Comparison of ENCODE assay signal across 17 cellular contexts in genomic region chr7:131583430-131583829, GRCh38.
DNase-seq lines count a peak whose midpoint lies in the region; TF ChIP-seq lines count a peak whose summit lies in the region.
"Had no signal": no experiment of that assay in that cellular context is flagged by ENCODE, and none has a peak within 500 bp of the region (broad histone marks: within the 10 kb centered on the region; RNA-seq: fewer than 3 reads in every experiment).

No MANE protein-coding gene starts in this region.

- no peaks in the 10 kb centered on the region for H3K27me3 Mint-ChIP-seq in nephron progenitor cell (ENCODE audit: low read depth, poor library complexity)

- no peaks in the 10 kb centered on the region for H3K36me3 Mint-ChIP-seq in nephron progenitor cell (ENCODE audit: low read depth)
- H3K36me3 Mint-ChIP-seq: CD4-positive, CD25-positive, alpha-beta regulatory T cell had no signal

- no peak overlapping the region for H3K4me3 Mint-ChIP-seq in nephron progenitor cell
- H3K4me3 Mint-ChIP-seq: CD4-positive, CD25-positive, alpha-beta regulatory T cell had no signal

- peak; percentile 42 for DNase-seq in ACHN
- peak; percentile 13 for DNase-seq in HK-2 (ENCODE audit: unreplicated experiment)
- DNase-seq in astrocyte of the hippocampus (ENCODE audit: low read depth, low spot score): peak; percentile 65
- DNase-seq in nephron progenitor cell: no peak
- DNase-seq in activated CD4-positive, CD25-positive, alpha-beta regulatory T cell treated with anti-CD3 and anti-CD28 coated beads, Interleukin-2, amount 50 U/mL, for 72 hours: no peak
- no peak for DNase-seq in T-helper 1 cell
- no peak for DNase-seq in DMS53 treated with DMSO at 0.1 percent for 48 hours (lab: John Stamatoyannopoulos, UW; ENCODE audit: unreplicated experiment)
- DNase-seq: CD4-positive, CD25-positive, alpha-beta regulatory T cell; H7; NCI-H1092; NCI-H1694; NCI-H2107; NCI-H226; NCI-H69; NK-92 treated with Interleukin-12 subunit alpha and Interleukin-12 subunit beta, amount 100 ng/mL, for 24 hours; PC-3; SHP77 had no signal

- in situ Hi-C loops in ACHN (cut with HindIII; ENCODE audit: low pct_ligation_motif_present, low pct_unique_long_range_greater_than_20kb, low sequenced_read_pairs): no loop called here

- no peaks in the 10 kb centered on the region for H3K4me1 Mint-ChIP-seq in nephron progenitor cell
- H3K4me1 Mint-ChIP-seq: CD4-positive, CD25-positive, alpha-beta regulatory T cell had no signal

- TF ChIP-seq CTCF in nephron progenitor cell (IDR thresholded peaks at IDR 0.05): no peak

- H3K27ac Mint-ChIP-seq in nephron progenitor cell: peak overlapping the region; percentile 40
- H3K27ac Mint-ChIP-seq: CD4-positive, CD25-positive, alpha-beta regulatory T cell had no signal

- no peaks in the 10 kb centered on the region for H3K9me3 Mint-ChIP-seq in nephron progenitor cell
- H3K9me3 Mint-ChIP-seq: CD4-positive, CD25-positive, alpha-beta regulatory T cell had no signal

Comparison
In these comparisons a context has a peak if more than half of its experiments do, and no peak if none do; other contexts are left out.
1. DNase-seq: peak in ACHN (single experiment), HK-2 (single experiment) and astrocyte of the hippocampus (single experiment); none in nephron progenitor cell (single experiment), activated CD4-positive, CD25-positive, alpha-beta regulatory T cell treated with anti-CD3 and anti-CD28 coated beads, Interleukin-2, amount 50 U/mL, for 72 hours (single experiment), T-helper 1 cell (0 of 5) and DMS53 treated with DMSO at 0.1 percent for 48 hours (single experiment).